1 cellular context compared by ENCODE assay signal in genomic region chr1:921011-921837, GRCh38.
TF ChIP-seq lines count a peak whose summit lies in the region.

No MANE protein-coding gene starts in this region.

TF ChIP-seq in K562, 482 proteins besides CTCF, POLR2A, EP300 and RAD21 (continued from another document and continues in another):
- TF ChIP-seq, protein P1, sequence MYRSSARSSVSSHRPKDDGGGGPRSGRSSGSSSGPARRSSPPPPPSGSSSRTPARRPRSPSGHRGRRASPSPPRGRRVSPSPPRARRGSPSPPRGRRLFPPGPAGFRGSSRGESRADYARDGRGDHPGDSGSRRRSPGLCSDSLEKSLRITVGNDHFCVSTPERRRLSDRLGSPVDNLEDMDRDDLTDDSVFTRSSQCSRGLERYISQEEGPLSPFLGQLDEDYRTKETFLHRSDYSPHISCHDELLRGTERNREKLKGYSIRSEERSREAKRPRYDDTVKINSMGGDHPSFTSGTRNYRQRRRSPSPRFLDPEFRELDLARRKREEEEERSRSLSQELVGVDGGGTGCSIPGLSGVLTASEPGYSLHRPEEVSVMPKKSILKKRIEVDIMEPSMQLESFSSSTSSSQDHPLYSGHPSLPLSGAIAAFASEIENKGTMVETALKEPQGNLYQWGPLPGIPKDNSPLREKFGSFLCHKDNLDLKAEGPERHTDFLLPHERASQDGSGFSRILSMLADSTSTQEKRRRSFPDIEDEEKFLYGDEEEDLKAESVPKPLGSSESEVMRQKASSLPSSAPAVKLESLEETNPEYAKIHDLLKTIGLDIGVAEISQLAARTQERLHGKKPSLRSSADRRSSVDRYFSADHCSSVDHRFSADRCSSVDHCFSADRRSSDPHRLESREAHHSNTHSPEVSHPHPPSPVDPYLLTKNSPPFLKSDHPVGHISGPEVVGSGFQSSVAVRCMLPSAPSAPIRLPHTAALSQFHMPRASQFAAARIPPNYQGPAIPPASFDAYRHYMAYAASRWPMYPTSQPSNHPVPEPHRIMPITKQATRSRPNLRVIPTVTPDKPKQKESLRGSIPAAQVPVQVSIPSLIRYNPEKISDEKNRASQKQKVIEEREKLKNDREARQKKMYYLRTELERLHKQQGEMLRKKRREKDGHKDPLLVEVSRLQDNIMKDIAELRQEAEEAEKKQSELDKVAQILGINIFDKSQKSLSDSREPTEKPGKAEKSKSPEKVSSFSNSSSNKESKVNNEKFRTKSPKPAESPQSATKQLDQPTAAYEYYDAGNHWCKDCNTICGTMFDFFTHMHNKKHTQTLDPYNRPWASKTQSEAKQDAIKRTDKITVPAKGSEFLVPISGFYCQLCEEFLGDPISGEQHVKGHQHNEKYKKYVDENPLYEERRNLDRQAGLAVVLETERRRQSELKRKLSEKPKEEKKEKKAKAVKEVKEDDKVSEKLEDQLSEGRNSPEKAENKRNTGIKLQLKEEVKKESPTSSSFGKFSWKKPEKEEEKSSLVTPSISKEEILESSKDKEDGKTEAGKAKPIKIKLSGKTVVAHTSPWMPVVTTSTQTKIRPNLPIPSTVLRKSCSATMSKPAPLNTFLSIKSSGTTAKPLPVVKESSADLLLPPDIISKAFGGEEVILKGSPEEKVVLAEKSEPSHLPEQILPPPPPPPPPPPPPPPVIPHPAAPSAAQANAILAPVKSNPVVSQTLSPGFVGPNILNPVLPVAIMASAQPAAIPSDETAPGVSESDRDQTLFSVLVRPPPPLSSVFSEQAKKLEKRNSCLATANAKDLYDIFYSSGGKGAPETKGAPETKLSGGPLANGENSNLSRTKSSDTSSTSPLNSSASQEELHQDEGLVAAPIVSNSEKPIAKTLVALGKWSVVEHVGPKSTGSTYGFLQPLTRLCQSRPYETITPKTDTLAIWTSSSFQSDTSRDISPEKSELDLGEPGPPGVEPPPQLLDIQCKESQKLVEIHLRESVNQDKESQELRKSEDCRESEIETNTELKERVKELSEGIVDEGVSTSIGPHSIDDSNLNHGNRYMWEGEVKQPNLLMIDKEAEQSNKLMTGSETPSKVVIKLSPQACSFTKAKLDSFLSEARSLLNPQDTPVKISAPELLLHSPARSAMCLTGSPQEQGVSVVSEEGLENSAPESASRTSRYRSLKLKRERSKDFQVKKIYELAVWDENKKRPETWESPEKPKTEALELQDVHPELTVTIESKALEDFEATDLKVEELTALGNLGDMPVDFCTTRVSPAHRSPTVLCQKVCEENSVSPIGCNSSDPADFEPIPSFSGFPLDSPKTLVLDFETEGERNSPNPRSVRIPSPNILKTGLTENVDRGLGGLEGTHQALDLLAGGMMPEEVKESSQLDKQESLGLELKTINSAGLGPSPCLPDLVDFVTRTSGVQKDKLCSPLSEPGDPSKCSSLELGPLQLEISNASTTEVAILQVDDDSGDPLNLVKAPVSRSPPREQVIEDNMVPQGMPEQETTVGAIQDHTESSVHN (IDR thresholded peaks at IDR 0.05; ENCODE audit: borderline replicate concordance in 1 of 2, low read depth in 1 of 2), result no peak
- TF ChIP-seq, protein P2, sequence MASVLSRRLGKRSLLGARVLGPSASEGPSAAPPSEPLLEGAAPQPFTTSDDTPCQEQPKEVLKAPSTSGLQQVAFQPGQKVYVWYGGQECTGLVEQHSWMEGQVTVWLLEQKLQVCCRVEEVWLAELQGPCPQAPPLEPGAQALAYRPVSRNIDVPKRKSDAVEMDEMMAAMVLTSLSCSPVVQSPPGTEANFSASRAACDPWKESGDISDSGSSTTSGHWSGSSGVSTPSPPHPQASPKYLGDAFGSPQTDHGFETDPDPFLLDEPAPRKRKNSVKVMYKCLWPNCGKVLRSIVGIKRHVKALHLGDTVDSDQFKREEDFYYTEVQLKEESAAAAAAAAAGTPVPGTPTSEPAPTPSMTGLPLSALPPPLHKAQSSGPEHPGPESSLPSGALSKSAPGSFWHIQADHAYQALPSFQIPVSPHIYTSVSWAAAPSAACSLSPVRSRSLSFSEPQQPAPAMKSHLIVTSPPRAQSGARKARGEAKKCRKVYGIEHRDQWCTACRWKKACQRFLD (CRISPR knock-in tag; IDR thresholded peaks at IDR 0.05), result no peak
- peak; percentile 73; the same call in 1 of the 2 replicates for TF ChIP-seq GATAD2A (IDR thresholded peaks at IDR 0.05)
- TF ChIP-seq ZNF740 (CRISPR knock-in tag; IDR thresholded peaks at IDR 0.05), result no peak
- no peak for TF ChIP-seq ZNF740 (tag; IDR thresholded peaks at IDR 0.05)
- no peak for TF ChIP-seq HEY1 (CRISPR knock-in tag; IDR thresholded peaks at IDR 0.05; ENCODE audit: borderline replicate concordance)
- no peak for TF ChIP-seq TSC22D4 (tag; IDR thresholded peaks at IDR 0.05)
- no peak for TF ChIP-seq NR1H2 (CRISPR knock-in tag; IDR thresholded peaks at IDR 0.05)
- TF ChIP-seq, protein P3, sequence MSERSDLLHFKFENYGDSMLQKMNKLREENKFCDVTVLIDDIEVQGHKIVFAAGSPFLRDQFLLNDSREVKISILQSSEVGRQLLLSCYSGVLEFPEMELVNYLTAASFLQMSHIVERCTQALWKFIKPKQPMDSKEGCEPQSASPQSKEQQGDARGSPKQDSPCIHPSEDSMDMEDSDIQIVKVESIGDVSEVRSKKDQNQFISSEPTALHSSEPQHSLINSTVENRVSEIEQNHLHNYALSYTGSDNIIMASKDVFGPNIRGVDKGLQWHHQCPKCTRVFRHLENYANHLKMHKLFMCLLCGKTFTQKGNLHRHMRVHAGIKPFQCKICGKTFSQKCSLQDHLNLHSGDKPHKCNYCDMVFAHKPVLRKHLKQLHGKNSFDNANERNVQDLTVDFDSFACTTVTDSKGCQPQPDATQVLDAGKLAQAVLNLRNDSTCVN (CRISPR knock-in tag; IDR thresholded peaks at IDR 0.05), result no peak
- peak; percentile 59 to 96; a peak in 2 of 4 replicates for TF ChIP-seq UBTF (IDR thresholded peaks at IDR 0.05; ENCODE audit: borderline replicate concordance in 1 of 2, low read depth in 2 of 2, low read length in 2 of 2)
- no peak for TF ChIP-seq DEAF1 (CRISPR knock-in tag; IDR thresholded peaks at IDR 0.05)
- no peak for TF ChIP-seq SMAD1 (IDR thresholded peaks at IDR 0.05; ENCODE audit: low read depth, low read length, partially characterized antibody)
- peak; percentile 45; the same call in 1 of the 2 replicates for TF ChIP-seq ZFX (CRISPR knock-in tag; IDR thresholded peaks at IDR 0.05)
- TF ChIP-seq TAF15 (IDR thresholded peaks at IDR 0.05; ENCODE audit: low read depth, low read length), result no peak
- TF ChIP-seq NCOA1 (IDR thresholded peaks at IDR 0.05; ENCODE audit: low read depth), result 0 out of 2 replicates have a peak, but pooled peaks have one; percentile 37
- TF ChIP-seq, protein P4, sequence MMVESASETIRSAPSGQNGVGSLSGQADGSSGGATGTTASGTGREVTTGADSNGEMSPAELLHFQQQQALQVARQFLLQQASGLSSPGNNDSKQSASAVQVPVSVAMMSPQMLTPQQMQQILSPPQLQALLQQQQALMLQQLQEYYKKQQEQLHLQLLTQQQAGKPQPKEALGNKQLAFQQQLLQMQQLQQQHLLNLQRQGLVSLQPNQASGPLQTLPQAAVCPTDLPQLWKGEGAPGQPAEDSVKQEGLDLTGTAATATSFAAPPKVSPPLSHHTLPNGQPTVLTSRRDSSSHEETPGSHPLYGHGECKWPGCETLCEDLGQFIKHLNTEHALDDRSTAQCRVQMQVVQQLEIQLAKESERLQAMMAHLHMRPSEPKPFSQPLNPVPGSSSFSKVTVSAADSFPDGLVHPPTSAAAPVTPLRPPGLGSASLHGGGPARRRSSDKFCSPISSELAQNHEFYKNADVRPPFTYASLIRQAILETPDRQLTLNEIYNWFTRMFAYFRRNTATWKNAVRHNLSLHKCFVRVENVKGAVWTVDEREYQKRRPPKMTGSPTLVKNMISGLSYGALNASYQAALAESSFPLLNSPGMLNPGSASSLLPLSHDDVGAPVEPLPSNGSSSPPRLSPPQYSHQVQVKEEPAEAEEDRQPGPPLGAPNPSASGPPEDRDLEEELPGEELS (CRISPR knock-in tag; IDR thresholded peaks at IDR 0.05; ENCODE audit: borderline replicate concordance), result no peak
- no peak for TF ChIP-seq ZNF507 (tag; conservative IDR thresholded peaks at IDR 0.05)
- TF ChIP-seq FOXP1 (CRISPR knock-in tag; IDR thresholded peaks at IDR 0.05), result no peak
- no peak for TF ChIP-seq TRIM25 (IDR thresholded peaks at IDR 0.05; ENCODE audit: borderline replicate concordance)
- no peak for TF ChIP-seq HOXB6 (CRISPR knock-in tag; IDR thresholded peaks at IDR 0.05; ENCODE audit: borderline replicate concordance)
- TF ChIP-seq SP2 (IDR thresholded peaks at IDR 0.05; ENCODE audit: extremely low read depth, low read depth, low read length, poor library complexity, severe bottlenecking), result no peak
- TF ChIP-seq MLLT1 (IDR thresholded peaks at IDR 0.05), result no peak
- TF ChIP-seq, protein P5, sequence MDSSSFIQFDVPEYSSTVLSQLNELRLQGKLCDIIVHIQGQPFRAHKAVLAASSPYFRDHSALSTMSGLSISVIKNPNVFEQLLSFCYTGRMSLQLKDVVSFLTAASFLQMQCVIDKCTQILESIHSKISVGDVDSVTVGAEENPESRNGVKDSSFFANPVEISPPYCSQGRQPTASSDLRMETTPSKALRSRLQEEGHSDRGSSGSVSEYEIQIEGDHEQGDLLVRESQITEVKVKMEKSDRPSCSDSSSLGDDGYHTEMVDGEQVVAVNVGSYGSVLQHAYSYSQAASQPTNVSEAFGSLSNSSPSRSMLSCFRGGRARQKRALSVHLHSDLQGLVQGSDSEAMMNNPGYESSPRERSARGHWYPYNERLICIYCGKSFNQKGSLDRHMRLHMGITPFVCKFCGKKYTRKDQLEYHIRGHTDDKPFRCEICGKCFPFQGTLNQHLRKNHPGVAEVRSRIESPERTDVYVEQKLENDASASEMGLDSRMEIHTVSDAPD (CRISPR knock-in tag; IDR thresholded peaks at IDR 0.05), result no peak
- TF ChIP-seq ZNF696 (CRISPR knock-in tag; conservative IDR thresholded peaks at IDR 0.05), result no peak
- TF ChIP-seq, protein P6, sequence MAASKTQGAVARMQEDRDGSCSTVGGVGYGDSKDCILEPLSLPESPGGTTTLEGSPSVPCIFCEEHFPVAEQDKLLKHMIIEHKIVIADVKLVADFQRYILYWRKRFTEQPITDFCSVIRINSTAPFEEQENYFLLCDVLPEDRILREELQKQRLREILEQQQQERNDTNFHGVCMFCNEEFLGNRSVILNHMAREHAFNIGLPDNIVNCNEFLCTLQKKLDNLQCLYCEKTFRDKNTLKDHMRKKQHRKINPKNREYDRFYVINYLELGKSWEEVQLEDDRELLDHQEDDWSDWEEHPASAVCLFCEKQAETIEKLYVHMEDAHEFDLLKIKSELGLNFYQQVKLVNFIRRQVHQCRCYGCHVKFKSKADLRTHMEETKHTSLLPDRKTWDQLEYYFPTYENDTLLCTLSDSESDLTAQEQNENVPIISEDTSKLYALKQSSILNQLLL (CRISPR knock-in tag; IDR thresholded peaks at IDR 0.05; ENCODE audit: borderline replicate concordance), result no peak
- no peak for TF ChIP-seq ZNF79 (CRISPR knock-in tag; IDR thresholded peaks at IDR 0.05; ENCODE audit: low read depth)
- no peak for TF ChIP-seq ZNF668 (CRISPR knock-in tag; IDR thresholded peaks at IDR 0.05)
- peak; percentile 40 for TF ChIP-seq ARID1B (IDR thresholded peaks at IDR 0.05)
- 0 out of 2 replicates have a peak, but pooled peaks have one; percentile 8 for TF ChIP-seq MIER1 (IDR thresholded peaks at IDR 0.05; ENCODE audit: low read depth)
